ENCODE assay signal across 1 cellular context in genomic region chr13:109271555-109271954, GRCh38.
TF ChIP-seq lines count a peak whose summit lies in the region.

No MANE protein-coding gene starts in this region.

TF ChIP-seq in A549, 52 proteins besides CTCF, POLR2A, EP300 and RAD21 (continued from another document):
- TF ChIP-seq E2F6 (IDR thresholded peaks at IDR 0.05; ENCODE audit: borderline replicate concordance, low read depth) (no peak), ZNF302 (CRISPR knock-in tag; IDR thresholded peaks at IDR 0.05) (no peak), FOXS1 (CRISPR knock-in tag; IDR thresholded peaks at IDR 0.05) (no peak), MAZ (IDR thresholded peaks at IDR 0.05; ENCODE audit: borderline replicate concordance, low read depth, low read length) (no peak), ZC3H11A (IDR thresholded peaks at IDR 0.05) (no peak), JUN (IDR thresholded peaks at IDR 0.05) (no peak), HOXA7 (CRISPR knock-in tag; IDR thresholded peaks at IDR 0.05) (peak; percentile 96), EHMT2 (IDR thresholded peaks at IDR 0.05; ENCODE audit: low read depth) (no peak), SREBF2 (IDR thresholded peaks at IDR 0.05) (no peak), CBX8 (IDR thresholded peaks at IDR 0.05) (no peak), POLR2AphosphoS2 (conservative IDR thresholded peaks at IDR 0.05; ENCODE audit: low read length) (peak; percentile 12; the same call in 1 of the 2 replicates), RARB (CRISPR knock-in tag; IDR thresholded peaks at IDR 0.05) (0 out of 2 replicates have a peak, but pooled peaks have one; percentile 62), BHLHE40 (IDR thresholded peaks at IDR 0.05; ENCODE audit: low read depth, low read length) (no peak), ZSCAN20 (CRISPR knock-in tag; IDR thresholded peaks at IDR 0.05) (no peak), CEBPB (IDR thresholded peaks at IDR 0.05) (no peak), HMGXB4 (CRISPR knock-in tag; IDR thresholded peaks at IDR 0.05; ENCODE audit: borderline replicate concordance) (no peak), RFX5 (IDR thresholded peaks at IDR 0.05) (no peak), NFE2L2 (conservative IDR thresholded peaks at IDR 0.05; ENCODE audit: low read length) (no peak), TFCP2L1 (CRISPR knock-in tag; IDR thresholded peaks at IDR 0.05) (no peak), FOSL2 (IDR thresholded peaks at IDR 0.05) (no peak), FOSL2 (CRISPR knock-in tag; IDR thresholded peaks at IDR 0.05) (no peak; the same call in 1 of the 2 replicates), USF2 (IDR thresholded peaks at IDR 0.05) (no peak), RCOR1 (IDR thresholded peaks at IDR 0.05; ENCODE audit: low read depth, low read length) (no peak), KDM5A (IDR thresholded peaks at IDR 0.05) (no peak), HDAC2 (IDR thresholded peaks at IDR 0.05) (no peak), PBX3 (IDR thresholded peaks at IDR 0.05) (no peak), MAFK (IDR thresholded peaks at IDR 0.05; ENCODE audit: partially characterized antibody) (no peak), ZFP36 (IDR thresholded peaks at IDR 0.05; ENCODE audit: borderline replicate concordance, partially characterized antibody) (no peak), JUNB (IDR thresholded peaks at IDR 0.05) (no peak), CHD2 (IDR thresholded peaks at IDR 0.05; ENCODE audit: low read length, partially characterized antibody) (no peak), NPAS2 (CRISPR knock-in tag; IDR thresholded peaks at IDR 0.05; ENCODE audit: borderline replicate concordance) (no peak), CHD4 (IDR thresholded peaks at IDR 0.05; ENCODE audit: borderline replicate concordance) (no peak), HOXB13 (CRISPR knock-in tag; IDR thresholded peaks at IDR 0.05; ENCODE audit: low read depth) (0 out of 2 replicates have a peak, but pooled peaks have one; percentile 28), PHF8 (IDR thresholded peaks at IDR 0.05; ENCODE audit: borderline replicate concordance, low read depth) (no peak), NR3C1 (IDR thresholded peaks at IDR 0.05) (no peak), TP53 (CRISPR knock-in tag; IDR thresholded peaks at IDR 0.05) (peak; percentile 81), HEYL (CRISPR knock-in tag; IDR thresholded peaks at IDR 0.05) (no peak), KDM1A (IDR thresholded peaks at IDR 0.05; ENCODE audit: low read depth) (no peak), ESRRA (IDR thresholded peaks at IDR 0.05; ENCODE audit: borderline replicate concordance, low read length) (no peak)
- TF ChIP-seq, protein P1, sequence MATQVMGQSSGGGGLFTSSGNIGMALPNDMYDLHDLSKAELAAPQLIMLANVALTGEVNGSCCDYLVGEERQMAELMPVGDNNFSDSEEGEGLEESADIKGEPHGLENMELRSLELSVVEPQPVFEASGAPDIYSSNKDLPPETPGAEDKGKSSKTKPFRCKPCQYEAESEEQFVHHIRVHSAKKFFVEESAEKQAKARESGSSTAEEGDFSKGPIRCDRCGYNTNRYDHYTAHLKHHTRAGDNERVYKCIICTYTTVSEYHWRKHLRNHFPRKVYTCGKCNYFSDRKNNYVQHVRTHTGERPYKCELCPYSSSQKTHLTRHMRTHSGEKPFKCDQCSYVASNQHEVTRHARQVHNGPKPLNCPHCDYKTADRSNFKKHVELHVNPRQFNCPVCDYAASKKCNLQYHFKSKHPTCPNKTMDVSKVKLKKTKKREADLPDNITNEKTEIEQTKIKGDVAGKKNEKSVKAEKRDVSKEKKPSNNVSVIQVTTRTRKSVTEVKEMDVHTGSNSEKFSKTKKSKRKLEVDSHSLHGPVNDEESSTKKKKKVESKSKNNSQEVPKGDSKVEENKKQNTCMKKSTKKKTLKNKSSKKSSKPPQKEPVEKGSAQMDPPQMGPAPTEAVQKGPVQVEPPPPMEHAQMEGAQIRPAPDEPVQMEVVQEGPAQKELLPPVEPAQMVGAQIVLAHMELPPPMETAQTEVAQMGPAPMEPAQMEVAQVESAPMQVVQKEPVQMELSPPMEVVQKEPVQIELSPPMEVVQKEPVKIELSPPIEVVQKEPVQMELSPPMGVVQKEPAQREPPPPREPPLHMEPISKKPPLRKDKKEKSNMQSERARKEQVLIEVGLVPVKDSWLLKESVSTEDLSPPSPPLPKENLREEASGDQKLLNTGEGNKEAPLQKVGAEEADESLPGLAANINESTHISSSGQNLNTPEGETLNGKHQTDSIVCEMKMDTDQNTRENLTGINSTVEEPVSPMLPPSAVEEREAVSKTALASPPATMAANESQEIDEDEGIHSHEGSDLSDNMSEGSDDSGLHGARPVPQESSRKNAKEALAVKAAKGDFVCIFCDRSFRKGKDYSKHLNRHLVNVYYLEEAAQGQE (IDR thresholded peaks at IDR 0.05): no peak
- TF ChIP-seq, protein P2, sequence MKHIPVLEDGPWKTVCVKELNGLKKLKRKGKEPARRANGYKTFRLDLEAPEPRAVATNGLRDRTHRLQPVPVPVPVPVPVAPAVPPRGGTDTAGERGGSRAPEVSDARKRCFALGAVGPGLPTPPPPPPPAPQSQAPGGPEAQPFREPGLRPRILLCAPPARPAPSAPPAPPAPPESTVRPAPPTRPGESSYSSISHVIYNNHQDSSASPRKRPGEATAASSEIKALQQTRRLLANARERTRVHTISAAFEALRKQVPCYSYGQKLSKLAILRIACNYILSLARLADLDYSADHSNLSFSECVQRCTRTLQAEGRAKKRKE (CRISPR knock-in tag; IDR thresholded peaks at IDR 0.05; ENCODE audit: low read depth): peak; percentile 58; the same call in 1 of the 2 replicates
- TF ChIP-seq, protein P3, sequence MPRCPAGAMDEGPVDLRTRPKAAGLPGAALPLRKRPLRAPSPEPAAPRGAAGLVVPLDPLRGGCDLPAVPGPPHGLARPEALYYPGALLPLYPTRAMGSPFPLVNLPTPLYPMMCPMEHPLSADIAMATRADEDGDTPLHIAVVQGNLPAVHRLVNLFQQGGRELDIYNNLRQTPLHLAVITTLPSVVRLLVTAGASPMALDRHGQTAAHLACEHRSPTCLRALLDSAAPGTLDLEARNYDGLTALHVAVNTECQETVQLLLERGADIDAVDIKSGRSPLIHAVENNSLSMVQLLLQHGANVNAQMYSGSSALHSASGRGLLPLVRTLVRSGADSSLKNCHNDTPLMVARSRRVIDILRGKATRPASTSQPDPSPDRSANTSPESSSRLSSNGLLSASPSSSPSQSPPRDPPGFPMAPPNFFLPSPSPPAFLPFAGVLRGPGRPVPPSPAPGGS (IDR thresholded peaks at IDR 0.05): no peak
- TF ChIP-seq, protein P4, sequence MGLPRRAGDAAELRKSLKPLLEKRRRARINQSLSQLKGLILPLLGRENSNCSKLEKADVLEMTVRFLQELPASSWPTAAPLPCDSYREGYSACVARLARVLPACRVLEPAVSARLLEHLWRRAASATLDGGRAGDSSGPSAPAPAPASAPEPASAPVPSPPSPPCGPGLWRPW (IDR thresholded peaks at IDR 0.05): no peak
TF ChIP-seq in A549: peak in this region for 9.
